ENCODE assay signal across 2 cellular contexts in the genomic region with DNA sequence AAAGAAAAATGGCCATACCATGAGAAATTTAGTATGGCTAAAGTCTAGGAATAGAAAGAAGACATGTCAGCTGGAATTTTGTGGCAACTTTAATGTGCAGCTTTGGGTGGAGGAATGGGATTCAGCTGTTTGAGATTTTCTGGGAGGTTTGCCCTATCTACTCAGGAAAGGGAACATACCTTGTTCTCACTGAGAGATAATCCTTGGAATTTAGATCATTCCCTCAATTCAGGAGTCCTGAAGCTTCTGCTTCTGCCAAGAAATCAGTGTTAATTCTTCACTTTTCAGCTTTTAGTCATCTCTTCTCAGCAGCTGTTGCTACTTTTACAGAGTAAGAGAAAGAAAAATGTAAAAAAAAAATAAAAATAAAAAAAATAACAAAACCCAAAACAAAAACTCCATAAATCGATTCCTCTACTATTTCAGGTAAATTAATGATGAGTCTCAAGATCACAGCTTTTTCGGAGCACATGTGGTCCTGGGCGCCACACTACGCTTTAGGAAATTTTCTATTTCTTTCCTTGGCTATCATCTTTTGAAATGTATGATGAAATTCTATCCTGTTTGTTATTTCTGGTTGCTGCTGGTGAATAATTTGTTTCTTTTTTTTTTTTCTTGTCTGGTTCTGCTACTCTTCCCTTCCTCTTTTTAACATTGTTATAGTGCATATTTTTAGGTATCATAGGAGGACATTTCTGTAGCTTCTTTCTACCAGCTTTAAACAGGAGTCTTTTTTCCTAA.
TF ChIP-seq lines count a peak whose summit lies in the region.

No MANE protein-coding gene starts in this region.

TF ChIP-seq in SK-N-SH treated with all-trans-retinoic acid at 6 μM for 48 hours, 23 proteins besides CTCF, POLR2A, EP300 and RAD21:
- TF ChIP-seq, protein P1, sequence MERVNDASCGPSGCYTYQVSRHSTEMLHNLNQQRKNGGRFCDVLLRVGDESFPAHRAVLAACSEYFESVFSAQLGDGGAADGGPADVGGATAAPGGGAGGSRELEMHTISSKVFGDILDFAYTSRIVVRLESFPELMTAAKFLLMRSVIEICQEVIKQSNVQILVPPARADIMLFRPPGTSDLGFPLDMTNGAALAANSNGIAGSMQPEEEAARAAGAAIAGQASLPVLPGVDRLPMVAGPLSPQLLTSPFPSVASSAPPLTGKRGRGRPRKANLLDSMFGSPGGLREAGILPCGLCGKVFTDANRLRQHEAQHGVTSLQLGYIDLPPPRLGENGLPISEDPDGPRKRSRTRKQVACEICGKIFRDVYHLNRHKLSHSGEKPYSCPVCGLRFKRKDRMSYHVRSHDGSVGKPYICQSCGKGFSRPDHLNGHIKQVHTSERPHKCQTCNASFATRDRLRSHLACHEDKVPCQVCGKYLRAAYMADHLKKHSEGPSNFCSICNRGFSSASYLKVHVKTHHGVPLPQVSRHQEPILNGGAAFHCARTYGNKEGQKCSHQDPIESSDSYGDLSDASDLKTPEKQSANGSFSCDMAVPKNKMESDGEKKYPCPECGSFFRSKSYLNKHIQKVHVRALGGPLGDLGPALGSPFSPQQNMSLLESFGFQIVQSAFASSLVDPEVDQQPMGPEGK (CRISPR knock-in tag; IDR thresholded peaks at IDR 0.05; ENCODE audit: borderline replicate concordance) = no peak

TF ChIP-seq in SK-N-SH, 30 proteins besides CTCF, POLR2A, EP300 and RAD21 (continued from another document):
- TF ChIP-seq, protein P2, sequence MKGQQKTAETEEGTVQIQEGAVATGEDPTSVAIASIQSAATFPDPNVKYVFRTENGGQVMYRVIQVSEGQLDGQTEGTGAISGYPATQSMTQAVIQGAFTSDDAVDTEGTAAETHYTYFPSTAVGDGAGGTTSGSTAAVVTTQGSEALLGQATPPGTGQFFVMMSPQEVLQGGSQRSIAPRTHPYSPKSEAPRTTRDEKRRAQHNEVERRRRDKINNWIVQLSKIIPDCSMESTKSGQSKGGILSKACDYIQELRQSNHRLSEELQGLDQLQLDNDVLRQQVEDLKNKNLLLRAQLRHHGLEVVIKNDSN (IDR thresholded peaks at IDR 0.05; ENCODE audit: borderline replicate concordance, low read depth) = no peak
- TF ChIP-seq, protein P3, sequence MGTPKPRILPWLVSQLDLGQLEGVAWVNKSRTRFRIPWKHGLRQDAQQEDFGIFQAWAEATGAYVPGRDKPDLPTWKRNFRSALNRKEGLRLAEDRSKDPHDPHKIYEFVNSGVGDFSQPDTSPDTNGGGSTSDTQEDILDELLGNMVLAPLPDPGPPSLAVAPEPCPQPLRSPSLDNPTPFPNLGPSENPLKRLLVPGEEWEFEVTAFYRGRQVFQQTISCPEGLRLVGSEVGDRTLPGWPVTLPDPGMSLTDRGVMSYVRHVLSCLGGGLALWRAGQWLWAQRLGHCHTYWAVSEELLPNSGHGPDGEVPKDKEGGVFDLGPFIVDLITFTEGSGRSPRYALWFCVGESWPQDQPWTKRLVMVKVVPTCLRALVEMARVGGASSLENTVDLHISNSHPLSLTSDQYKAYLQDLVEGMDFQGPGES (IDR thresholded peaks at IDR 0.05; ENCODE audit: low read depth, low read length) = no peak
- TF ChIP-seq MXI1 (IDR thresholded peaks at IDR 0.05; ENCODE audit: low read depth, low read length) (no peak), MEF2A (IDR thresholded peaks at IDR 0.05; ENCODE audit: borderline replicate concordance, low read depth) (no peak), TAF1 (IDR thresholded peaks at IDR 0.05; ENCODE audit: borderline replicate concordance, low read depth, low read length) (no peak), RCOR1 (IDR thresholded peaks at IDR 0.05; ENCODE audit: low read length) (no peak), POLR2AphosphoS5 (IDR thresholded peaks at IDR 0.05; ENCODE audit: low read depth, low read length) (no peak), TEAD4 (IDR thresholded peaks at IDR 0.05; ENCODE audit: borderline replicate concordance, insufficient read depth) (no peak), GABPA (IDR thresholded peaks at IDR 0.05; ENCODE audit: low read depth) (no peak), RXRA (IDR thresholded peaks at IDR 0.05; ENCODE audit: borderline replicate concordance, low read depth) (no peak), TCF12 (IDR thresholded peaks at IDR 0.05) (no peak), NRF1 (IDR thresholded peaks at IDR 0.05; ENCODE audit: low read depth, low read length) (no peak), YY1 (IDR thresholded peaks at IDR 0.05; ENCODE audit: low read depth) (no peak), FOSL2 (IDR thresholded peaks at IDR 0.05; ENCODE audit: borderline replicate concordance, low read depth) (no peak), RFX5 (IDR thresholded peaks at IDR 0.05; ENCODE audit: low read length) (no peak)
- TF ChIP-seq, protein P4, sequence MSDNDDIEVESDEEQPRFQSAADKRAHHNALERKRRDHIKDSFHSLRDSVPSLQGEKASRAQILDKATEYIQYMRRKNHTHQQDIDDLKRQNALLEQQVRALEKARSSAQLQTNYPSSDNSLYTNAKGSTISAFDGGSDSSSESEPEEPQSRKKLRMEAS (IDR thresholded peaks at IDR 0.05; ENCODE audit: low read depth) = no peak
- TF ChIP-seq, protein P5, sequence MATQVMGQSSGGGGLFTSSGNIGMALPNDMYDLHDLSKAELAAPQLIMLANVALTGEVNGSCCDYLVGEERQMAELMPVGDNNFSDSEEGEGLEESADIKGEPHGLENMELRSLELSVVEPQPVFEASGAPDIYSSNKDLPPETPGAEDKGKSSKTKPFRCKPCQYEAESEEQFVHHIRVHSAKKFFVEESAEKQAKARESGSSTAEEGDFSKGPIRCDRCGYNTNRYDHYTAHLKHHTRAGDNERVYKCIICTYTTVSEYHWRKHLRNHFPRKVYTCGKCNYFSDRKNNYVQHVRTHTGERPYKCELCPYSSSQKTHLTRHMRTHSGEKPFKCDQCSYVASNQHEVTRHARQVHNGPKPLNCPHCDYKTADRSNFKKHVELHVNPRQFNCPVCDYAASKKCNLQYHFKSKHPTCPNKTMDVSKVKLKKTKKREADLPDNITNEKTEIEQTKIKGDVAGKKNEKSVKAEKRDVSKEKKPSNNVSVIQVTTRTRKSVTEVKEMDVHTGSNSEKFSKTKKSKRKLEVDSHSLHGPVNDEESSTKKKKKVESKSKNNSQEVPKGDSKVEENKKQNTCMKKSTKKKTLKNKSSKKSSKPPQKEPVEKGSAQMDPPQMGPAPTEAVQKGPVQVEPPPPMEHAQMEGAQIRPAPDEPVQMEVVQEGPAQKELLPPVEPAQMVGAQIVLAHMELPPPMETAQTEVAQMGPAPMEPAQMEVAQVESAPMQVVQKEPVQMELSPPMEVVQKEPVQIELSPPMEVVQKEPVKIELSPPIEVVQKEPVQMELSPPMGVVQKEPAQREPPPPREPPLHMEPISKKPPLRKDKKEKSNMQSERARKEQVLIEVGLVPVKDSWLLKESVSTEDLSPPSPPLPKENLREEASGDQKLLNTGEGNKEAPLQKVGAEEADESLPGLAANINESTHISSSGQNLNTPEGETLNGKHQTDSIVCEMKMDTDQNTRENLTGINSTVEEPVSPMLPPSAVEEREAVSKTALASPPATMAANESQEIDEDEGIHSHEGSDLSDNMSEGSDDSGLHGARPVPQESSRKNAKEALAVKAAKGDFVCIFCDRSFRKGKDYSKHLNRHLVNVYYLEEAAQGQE (IDR thresholded peaks at IDR 0.05; ENCODE audit: low read depth, low read length) = no peak
- TF ChIP-seq, protein P6, sequence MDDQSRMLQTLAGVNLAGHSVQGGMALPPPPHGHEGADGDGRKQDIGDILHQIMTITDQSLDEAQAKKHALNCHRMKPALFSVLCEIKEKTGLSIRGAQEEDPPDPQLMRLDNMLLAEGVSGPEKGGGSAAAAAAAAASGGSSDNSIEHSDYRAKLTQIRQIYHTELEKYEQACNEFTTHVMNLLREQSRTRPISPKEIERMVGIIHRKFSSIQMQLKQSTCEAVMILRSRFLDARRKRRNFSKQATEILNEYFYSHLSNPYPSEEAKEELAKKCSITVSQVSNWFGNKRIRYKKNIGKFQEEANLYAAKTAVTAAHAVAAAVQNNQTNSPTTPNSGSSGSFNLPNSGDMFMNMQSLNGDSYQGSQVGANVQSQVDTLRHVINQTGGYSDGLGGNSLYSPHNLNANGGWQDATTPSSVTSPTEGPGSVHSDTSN (IDR thresholded peaks at IDR 0.05) = no peak
